Comparison of ENCODE assay signal across 17 cellular contexts in genomic region chr20:40757087-40757486, GRCh38.
DNase-seq lines count a peak whose midpoint lies in the region; ATAC-seq, FAIRE-seq and TF ChIP-seq lines count a peak whose summit lies in the region.
"Had no signal": no experiment of that assay in that cellular context is flagged by ENCODE, and none has a peak within 500 bp of the region (broad histone marks: within the 10 kb centered on the region; RNA-seq: fewer than 3 reads in every experiment).

No MANE protein-coding gene starts in this region.

- H3K9ac ChIP-seq in keratinocyte (ENCODE audit: control insufficient read depth, extremely low read depth, insufficient read depth, low read length), result no peak overlapping the region

- peak overlapping the region; percentile 37 for H3K27ac Mint-ChIP-seq in activated naive CD8-positive, alpha-beta T cell treated with anti-CD3 and anti-CD28 coated beads, Interleukin-2, amount 10 ng/mL, durations not matched to agents 7 days and 5 days

- H2AFZ ChIP-seq in keratinocyte (ENCODE audit: control insufficient read depth, low read length), result no peak overlapping the region

- POLR2A ChIA-PET in activated naive CD8-positive, alpha-beta T cell treated with anti-CD3 and anti-CD28 coated beads, Interleukin-2, amount 10 ng/mL, durations not matched to agents 7 days and 5 days (lab: Charles Lee), result no interaction called here

- no peaks in the 10 kb centered on the region for H3K9me3 ChIP-seq in keratinocyte (ENCODE audit: control insufficient read depth, low read depth, low read length)
- H3K9me3 ChIP-seq: heart right ventricle, prostate gland had no signal

- no peaks in the 10 kb centered on the region for H4K20me1 ChIP-seq in keratinocyte (ENCODE audit: control insufficient read depth, extremely low read depth, insufficient read depth, low read length)

- H3K79me2 ChIP-seq in keratinocyte (ENCODE audit: control insufficient read depth, insufficient read depth, low read length), result no peaks in the 10 kb centered on the region

- no peak overlapping the region for H3K4me3 ChIP-seq in keratinocyte (ENCODE audit: control insufficient read depth in 2 of 3, extremely low read depth in 1 of 3, insufficient read depth in 2 of 3, low read depth in 1 of 3, low read length in 3 of 3)
- H3K4me3 ChIP-seq: heart right ventricle, prostate gland had no signal

- DNase-seq in activated CD4-positive, alpha-beta T cell treated with anti-CD3 and anti-CD28 coated beads for 48 hours, result peak; percentile 8
- no peak for DNase-seq in activated CD4-positive, alpha-beta T cell treated with anti-CD3 and anti-CD28 coated beads for 4 hours
- no peak for DNase-seq in activated naive CD8-positive, alpha-beta T cell treated with anti-CD3 and anti-CD28 coated beads, Interleukin-2, amount 10 ng/mL, durations not matched to agents 7 days and 5 days
- no peak for DNase-seq in keratinocyte (ENCODE audit: low read depth, low spot score)
- no peak for DNase-seq in stimulated activated naive CD4-positive, alpha-beta T cell (lab: John Stamatoyannopoulos, UW)
- DNase-seq in NCI-H2029 (lab: John Stamatoyannopoulos, UW), result no peak
- DNase-seq in NCI-H1930 (lab: John Stamatoyannopoulos, UW), result no peak
- DNase-seq: aorta, H7, heart right ventricle, NCI-H1092 treated with DMSO at 0.1 percent for 48 hours, NCI-H2171 treated with DMSO at 0.1 percent for 48 hours had no signal

- H3K4me1 Mint-ChIP-seq in activated naive CD8-positive, alpha-beta T cell treated with anti-CD3 and anti-CD28 coated beads, Interleukin-2, amount 10 ng/mL, durations not matched to agents 7 days and 5 days, result peaks cover 30% of the 10 kb centered on the region

- no peaks in the 10 kb centered on the region for H3K9me3 Mint-ChIP-seq in activated naive CD8-positive, alpha-beta T cell treated with anti-CD3 and anti-CD28 coated beads, Interleukin-2, amount 10 ng/mL, durations not matched to agents 7 days and 5 days

- H3K36me3 ChIP-seq in keratinocyte (ENCODE audit: control insufficient read depth in 2 of 2, extremely low read depth in 1 of 2, insufficient read depth in 2 of 2, low read length in 2 of 2), result no peaks in the 10 kb centered on the region
- H3K36me3 ChIP-seq: heart right ventricle, prostate gland had no signal

- H3K4me1 ChIP-seq in keratinocyte (ENCODE audit: control insufficient read depth, extremely low read depth, insufficient read depth, low read length), result peaks cover 3% of the 10 kb centered on the region
- H3K4me1 ChIP-seq: prostate gland had no signal

- peak overlapping the region; percentile 30 for H3K4me3 Mint-ChIP-seq in activated naive CD8-positive, alpha-beta T cell treated with anti-CD3 and anti-CD28 coated beads, Interleukin-2, amount 10 ng/mL, durations not matched to agents 7 days and 5 days
- H3K4me3 Mint-ChIP-seq: CD4-positive, CD25-positive, alpha-beta regulatory T cell had no signal

- peak; percentile 39 for FAIRE-seq in keratinocyte (lab: Jason Lieb, UNC)
- FAIRE-seq: A204.1, GM12891 had no signal

- peak; percentile 46 for ATAC-seq in GM18867 (IDR thresholded peaks at IDR 0.05; ENCODE audit: unreplicated experiment)
- peak; percentile 85 for ATAC-seq in activated naive CD8-positive, alpha-beta T cell treated with anti-CD3 and anti-CD28 coated beads, Interleukin-2, amount 10 ng/mL, durations not matched to agents 7 days and 5 days (ENCODE audit: low read depth)
- ATAC-seq: heart right ventricle had no signal

- peaks cover 4% of the 10 kb centered on the region for H3K36me3 Mint-ChIP-seq in activated naive CD8-positive, alpha-beta T cell treated with anti-CD3 and anti-CD28 coated beads, Interleukin-2, amount 10 ng/mL, durations not matched to agents 7 days and 5 days
- H3K36me3 Mint-ChIP-seq: CD4-positive, CD25-positive, alpha-beta regulatory T cell had no signal

- TF ChIP-seq CTCF in keratinocyte (optimal IDR thresholded peaks at IDR 0.05 in 1 of 3, IDR thresholded peaks at IDR 0.05 in 1 of 3, conservative IDR thresholded peaks at IDR 0.05 in 1 of 3; ENCODE audit: extremely low read depth in 1 of 3, insufficient read depth in 2 of 3, low read length in 3 of 3), result peak in 1 of 3 experiments; percentile 3

- no peak overlapping the region for H3K27ac ChIP-seq in keratinocyte (ENCODE audit: control insufficient read depth, insufficient read depth, low read length)
- H3K27ac ChIP-seq: heart right ventricle, prostate gland had no signal

- H3K9me1 ChIP-seq in keratinocyte (ENCODE audit: control insufficient read depth, extremely low read depth, insufficient read depth, low read length), result no peaks in the 10 kb centered on the region

- H3K27me3 Mint-ChIP-seq in activated naive CD8-positive, alpha-beta T cell treated with anti-CD3 and anti-CD28 coated beads, Interleukin-2, amount 10 ng/mL, durations not matched to agents 7 days and 5 days, result peaks cover 13% of the 10 kb centered on the region
- H3K27me3 Mint-ChIP-seq: CD4-positive, CD25-positive, alpha-beta regulatory T cell had no signal

- H3K4me2 ChIP-seq in keratinocyte (ENCODE audit: control insufficient read depth, extremely low read depth, insufficient read depth, low read depth, low read length), result no peak overlapping the region

- no peaks in the 10 kb centered on the region for H3K27me3 ChIP-seq in keratinocyte (ENCODE audit: control insufficient read depth, extremely low read depth, insufficient read depth, low read length)
- H3K27me3 ChIP-seq: heart right ventricle had no signal

- dilution Hi-C loops in keratinocyte (cut with MboI; ENCODE audit: extremely low pct_ligation_motif_present, low sequenced_read_pairs), result no loop called here
